8 cellular contexts compared by ENCODE assay signal in the genomic region with DNA sequence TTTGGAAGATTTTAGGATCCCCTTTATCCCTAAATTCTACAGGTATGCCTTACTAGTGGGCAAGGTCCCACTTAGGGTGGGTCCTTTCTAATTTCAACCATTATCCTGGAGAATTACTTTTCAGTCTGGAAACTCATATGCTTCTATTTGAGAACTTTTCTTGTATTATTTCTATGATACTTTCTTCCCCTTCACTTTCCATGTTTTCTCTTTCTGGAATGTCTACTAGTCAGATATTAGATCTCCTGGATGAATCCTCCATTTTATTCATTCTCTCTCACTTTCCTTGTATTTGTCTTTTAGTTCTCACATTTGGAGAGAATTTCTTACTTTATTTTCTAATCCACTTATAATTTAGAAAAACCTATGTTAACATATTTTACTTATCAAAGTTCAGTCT.
"Had no signal": no experiment of that assay in that cellular context is flagged by ENCODE, and none has a peak within 500 bp of the region (broad histone marks: within the 10 kb centered on the region; RNA-seq: fewer than 3 reads in every experiment).

No MANE protein-coding gene starts in this region.

- FAIRE-seq: G401.6, GM12878, GM12891, GM12892, GM18507, GM19239 had no signal

- H3K4me3 ChIP-seq: GM12878 had no signal

- DNase-seq: GDM1, GF-D8 had no signal
